ENCODE assay signal across 8 cellular contexts in genomic region chr3:49786357-49787181, GRCh38. TPM values are rescaled to one million over a fixed set of nuclear protein-coding genes. Genes with fewer than 3 reads are reported as not detected.
DNase-seq lines count a peak whose midpoint lies in the region; ATAC-seq and TF ChIP-seq lines count a peak whose summit lies in the region.

Gene IP6K1 (minus strand): TSS chr3:49786542. CDS start chr3:49748040, 38,502 bp downstream.

- ATAC-seq in CD4-positive, CD25-positive, alpha-beta regulatory T cell (ENCODE audit: low read depth in 2 of 2): peak; percentile 100
- ATAC-seq in GM19438 (IDR thresholded peaks at IDR 0.05; ENCODE audit: low read depth, unreplicated experiment): peak; percentile 99
- peak; percentile 85 for ATAC-seq in HG03575 (IDR thresholded peaks at IDR 0.05; ENCODE audit: extremely low read depth, insufficient number of reproducible peaks, low FRiP score, unreplicated experiment)

- whole genome bisulfite sequencing in liver: 5% methylated on average over 55 of the region's 55 CpGs

- H3K27ac ChIP-seq in CD4-positive, CD25-positive, alpha-beta regulatory T cell (ENCODE audit: insufficient read depth, low read length, poor library complexity, severe bottlenecking): peak within 1 kb of the TSS; percentile 92
- H3K27ac ChIP-seq in dorsolateral prefrontal cortex: peak within 1 kb of the TSS; percentile 61 to 99 (median 95)
- peak within 1 kb of the TSS; percentile 72 to 92 for H3K27ac ChIP-seq in liver (ENCODE audit: low read depth in 1 of 2, low read length in 2 of 2)

- H3K36me3 Mint-ChIP-seq in CD4-positive, CD25-positive, alpha-beta regulatory T cell: peaks cover 13% of the 10 kb centered on the region
- peaks cover 19% of the 10 kb centered on the region for H3K36me3 Mint-ChIP-seq in activated CD4-positive, alpha-beta memory T cell treated with anti-CD3 and anti-CD28 coated beads for 36 hours

- H3K9me3 Mint-ChIP-seq in CD4-positive, CD25-positive, alpha-beta regulatory T cell: no peaks in the 10 kb centered on the region
- H3K9me3 Mint-ChIP-seq in activated CD4-positive, alpha-beta memory T cell treated with anti-CD3 and anti-CD28 coated beads for 36 hours: no peaks in the 10 kb centered on the region

- H3K27me3 ChIP-seq in CD4-positive, CD25-positive, alpha-beta regulatory T cell (ENCODE audit: control insufficient read depth, insufficient read depth, low read length): no peaks in the 10 kb centered on the region
- H3K27me3 ChIP-seq in dorsolateral prefrontal cortex (no peaks in the 10 kb centered on the region), liver (ENCODE audit: control insufficient read depth in 4 of 4, insufficient read depth in 4 of 4, low read length in 3 of 4) (no peaks in the 10 kb centered on the region)

- no peaks in the 10 kb centered on the region for H3K9me3 ChIP-seq in CD4-positive, CD25-positive, alpha-beta regulatory T cell (ENCODE audit: control insufficient read depth in 2 of 2, low read length in 2 of 2)
- H3K9me3 ChIP-seq in liver (ENCODE audit: control insufficient read depth in 4 of 4, low read length in 3 of 4): no peaks in the 10 kb centered on the region

- intact Hi-C loops in activated CD4-positive, alpha-beta memory T cell treated with anti-CD3 and anti-CD28 coated beads for 36 hours (cut with micrococcal nuclease): loop anchor here (1.0 to 5.0 kb wide), 4 partner anchors 16 to 71 kb away; partner anchors contain the start of gene TRAIP
- intact Hi-C loops in dorsolateral prefrontal cortex (cut with DNase I): loop anchor here (2.0 to 5.0 kb wide), 3 partner anchors 14 to 154 kb away; partner anchors contain the start of genes GMPPB (in 1 of the 2) and RBM6 (in 1 of the 2)

- peaks cover 9% of the 10 kb centered on the region for H3K36me3 ChIP-seq in CD4-positive, CD25-positive, alpha-beta regulatory T cell (ENCODE audit: control insufficient read depth, insufficient read depth, low read length)
- peaks cover 0 to 3% (median under 1%) of the 10 kb centered on the region in 4 donors for H3K36me3 ChIP-seq in liver (ENCODE audit: control insufficient read depth in 4 of 4, insufficient read depth in 3 of 4, low read depth in 1 of 4, low read length in 3 of 4)

- TF ChIP-seq CTCF in dorsolateral prefrontal cortex (IDR thresholded peaks at IDR 0.05 in 54 of 56, conservative IDR thresholded peaks at IDR 0.05 in 2 of 56; ENCODE audit: low read depth in 1 of 56, partially characterized antibody in 56 of 56) (peak in 25 of 56 donors; percentile 8 to 56 (median 23)), liver (IDR thresholded peaks at IDR 0.05; ENCODE audit: low read depth, low read length, missing input control) (no peak)

- peak within 1 kb of the TSS; percentile 68 to 95 for H3K9ac ChIP-seq in liver (ENCODE audit: low read depth in 1 of 2, low read length in 2 of 2)

- H3K4me1 Mint-ChIP-seq in CD4-positive, CD25-positive, alpha-beta regulatory T cell: peaks cover 9 to 48% (median 27%) of the 10 kb centered on the region in 4 donors
- H3K4me1 Mint-ChIP-seq in activated CD4-positive, alpha-beta memory T cell treated with anti-CD3 and anti-CD28 coated beads for 36 hours (ENCODE audit: low read depth): peaks cover 19% of the 10 kb centered on the region

- peaks cover 29% of the 10 kb centered on the region for H3K27me3 Mint-ChIP-seq in CD4-positive, CD25-positive, alpha-beta regulatory T cell
- no peaks in the 10 kb centered on the region for H3K27me3 Mint-ChIP-seq in activated CD4-positive, alpha-beta memory T cell treated with anti-CD3 and anti-CD28 coated beads for 36 hours

- peak within 1 kb of the TSS; percentile 91 for H3K4me3 ChIP-seq in CD4-positive, CD25-positive, alpha-beta regulatory T cell (ENCODE audit: low read depth, low read length)
- H3K4me3 ChIP-seq in dorsolateral prefrontal cortex (peak within 1 kb of the TSS; percentile 69 to 100 (median 96)), liver (ENCODE audit: low read depth in 1 of 3, low read length in 3 of 3) (peak within 1 kb of the TSS; percentile 82 to 96 (median 86))

- DNase-seq in CD4-positive, CD25-positive, alpha-beta regulatory T cell: peak; percentile 99 to 100 (median 100)
- DNase-seq in NCI-H82 treated with DMSO at 0.1 percent for 48 hours (lab: John Stamatoyannopoulos, UW; ENCODE audit: unreplicated experiment) (peak; percentile 97), dorsolateral prefrontal cortex (peak; percentile 100)
- peak; percentile 100 for DNase-seq in activated CD4-positive, alpha-beta memory T cell treated with anti-CD3 and anti-CD28 coated beads for 36 hours
- peak; percentile 100 for DNase-seq in stimulated activated CD4-positive, alpha-beta T cell treated with anti-CD3 and anti-CD28 coated beads, Interleukin-4, amount 100 ng/mL, for 24 hours

- TF ChIP-seq RAD21 in liver (IDR thresholded peaks at IDR 0.05): no peak

- H3K4me3 Mint-ChIP-seq in CD4-positive, CD25-positive, alpha-beta regulatory T cell: peak within 1 kb of the TSS; percentile 93 to 99 (median 96)
- H3K4me3 Mint-ChIP-seq in activated CD4-positive, alpha-beta memory T cell treated with anti-CD3 and anti-CD28 coated beads for 36 hours: peak within 1 kb of the TSS; percentile 83

- POLR2A ChIA-PET in activated CD4-positive, alpha-beta memory T cell treated with anti-CD3 and anti-CD28 coated beads for 36 hours (lab: Charles Lee): interaction anchor here (1.1 to 1.9 kb wide), 3 partner anchors 11 to 20 kb away, joined by 4 to 7 read pairs (median 4); partner anchors contain the start of gene INKA1

- H3K27ac Mint-ChIP-seq in CD4-positive, CD25-positive, alpha-beta regulatory T cell: peak within 1 kb of the TSS; percentile 98 to 100 (median 100)
- peak within 1 kb of the TSS; percentile 89 for H3K27ac Mint-ChIP-seq in activated CD4-positive, alpha-beta memory T cell treated with anti-CD3 and anti-CD28 coated beads for 36 hours

- peaks cover 31% of the 10 kb centered on the region for H3K4me1 ChIP-seq in CD4-positive, CD25-positive, alpha-beta regulatory T cell (ENCODE audit: control insufficient read depth, insufficient read depth, low read length, poor library complexity, severe bottlenecking)
- H3K4me1 ChIP-seq in liver (ENCODE audit: control insufficient read depth in 4 of 4, insufficient read depth in 4 of 4, low read length in 3 of 4): peaks cover under 1 to 16% (median 9%) of the 10 kb centered on the region in 4 donors

- CTCF ChIA-PET in activated CD4-positive, alpha-beta memory T cell treated with anti-CD3 and anti-CD28 coated beads for 36 hours (lab: Charles Lee): interaction anchor here (2.6 to 3.5 kb wide), 2 partner anchors 17 to 52 kb away, joined by 17 to 34 read pairs; partner anchors contain the start of gene INKA1

TF ChIP-seq in liver, 16 proteins besides CTCF, POLR2A, EP300 and RAD21 (continues in another document):
- TF ChIP-seq HNF4A (conservative IDR thresholded peaks at IDR 0.05) (no peak), ZBTB33 (IDR thresholded peaks at IDR 0.05) (no peak), SP1 (IDR thresholded peaks at IDR 0.05) (peak; percentile 94), GABPA (IDR thresholded peaks at IDR 0.05 in 1 of 2, conservative IDR thresholded peaks at IDR 0.05 in 1 of 2) (peak in 1 of 2 donors; percentile 74), FOXA1 (IDR thresholded peaks at IDR 0.05) (no peak), YY1 (IDR thresholded peaks at IDR 0.05) (peak; percentile 99), JUND (IDR thresholded peaks at IDR 0.05) (no peak), EGR1 (IDR thresholded peaks at IDR 0.05; ENCODE audit: low read depth in 2 of 2) (peak in 1 of 2 donors; percentile 78), NR2F2 (IDR thresholded peaks at IDR 0.05) (no peak), RXRA (IDR thresholded peaks at IDR 0.05) (no peak), MAX (IDR thresholded peaks at IDR 0.05) (peak; percentile 74)

RNA-seq across cellular contexts. Expression of gene IP6K1, which starts in this region (rescaled TPM):
- 61.5 TPM for total RNA-seq in CD4-positive, CD25-positive, alpha-beta regulatory T cell
- 10 to 100 TPM; 31.6 to 39.6 (median 32.2) TPM for polyA plus RNA-seq in CD4-positive, CD25-positive, alpha-beta regulatory T cell
- 10 to 100 TPM; 28.8 to 29.3 TPM for total RNA-seq in activated CD4-positive, alpha-beta memory T cell treated with anti-CD3 and anti-CD28 coated beads for 36 hours
- total RNA-seq in dorsolateral prefrontal cortex (100 to 1,000 TPM in 104 of 120 experiments, 10 to 100 TPM in 16; 82.9 to 160 (median 118) TPM), liver (10 to 100 TPM; 22.9 to 32.3 TPM)
- 10 to 100 TPM in 1 of 2 donors, 1 to 10 TPM in 1; 6.6 to 13.2 TPM for polyA plus RNA-seq in liver

Comparison
In these comparisons a context has a peak if more than half of its experiments do, and no peak if none do; other contexts are left out.
1. Peak in every context shown above with its lines: DNase-seq, ATAC-seq, H3K4me3 ChIP-seq and H3K27ac ChIP-seq.